In genomic region chr1:22808186-22808845, GRCh38 we compare ENCODE assay signal across 11 cellular contexts.
DNase-seq lines count a peak whose midpoint lies in the region; ATAC-seq and TF ChIP-seq lines count a peak whose summit lies in the region.
"Had no signal": no experiment of that assay in that cellular context is flagged by ENCODE, and none has a peak within 500 bp of the region (broad histone marks: within the 10 kb centered on the region; RNA-seq: fewer than 3 reads in every experiment).

No MANE protein-coding gene starts in this region.

- H2AFZ ChIP-seq in GM23338, result no peak overlapping the region

- H3K27me3 ChIP-seq in GM23338 (ENCODE audit: insufficient read depth) (no peaks in the 10 kb centered on the region), brain microvascular endothelial cell (replicated peaks) (no peaks in the 10 kb centered on the region), mesendoderm (ENCODE audit: insufficient read depth, low read length, poor library complexity) (no peaks in the 10 kb centered on the region)

- no peak overlapping the region for H3K56ac ChIP-seq in mesendoderm (ENCODE audit: low read length)

- H4K5ac ChIP-seq in mesendoderm (ENCODE audit: low read length), result no peak overlapping the region

- in situ Hi-C loops in brain microvascular endothelial cell (cut with HindIII; ENCODE audit: low pct_ligation_motif_present, low sequenced_read_pairs), result no loop called here

- H3K4me3 ChIP-seq in GM23338, result no peak overlapping the region
- H3K4me3 ChIP-seq in brain microvascular endothelial cell (ENCODE audit: low read depth, low read length), result no peak overlapping the region
- no peak overlapping the region for H3K4me3 ChIP-seq in mesendoderm (ENCODE audit: low read length)

- no peaks in the 10 kb centered on the region for H3K36me3 Mint-ChIP-seq in GM23338 (ENCODE audit: low read depth)
- H3K36me3 Mint-ChIP-seq in stimulated activated naive B cell treated with anti-CD40 and anti-IgM and Interleukin-4, amounts not matched to agents 10 μg/mL and 1 μg/mL and 100 μg/mL, for 72 hours, result no peaks in the 10 kb centered on the region
- H3K36me3 Mint-ChIP-seq: activated naive CD4-positive, alpha-beta T cell treated with anti-CD3 and anti-CD28 coated beads, Interleukin-2, amount 50 U/mL, for 72 hours had no signal

- H3K4me2 ChIP-seq in GM23338 (no peak overlapping the region), mesendoderm (ENCODE audit: low read length) (no peak overlapping the region)

- no peak for DNase-seq in GM23338 (ENCODE audit: low spot score)
- DNase-seq in brain microvascular endothelial cell, result peak; percentile 31
- peak; percentile 65 for DNase-seq in iris pigment epithelial cell (ENCODE audit: low read depth)
- peak; percentile 74 for DNase-seq in superior temporal gyrus (ENCODE audit: extremely low spot score)
- no peak for DNase-seq in NCI-H2196 (lab: John Stamatoyannopoulos, UW; ENCODE audit: unreplicated experiment)
- DNase-seq in stimulated activated naive B cell treated with anti-CD40 and anti-IgM and Interleukin-4, amounts not matched to agents 10 μg/mL and 1 μg/mL and 100 μg/mL, for 72 hours, result no peak
- DNase-seq in kidney glomerular epithelial cell (lab: John Stamatoyannopoulos, UW), result no peak
- DNase-seq in mesendoderm, result no peak
- DNase-seq: activated CD4-positive, alpha-beta T cell treated with anti-CD3 and anti-CD28 coated beads for 48 hours; Calu3 had no signal

- H2BK15ac ChIP-seq in mesendoderm (replicated peaks; ENCODE audit: low read depth), result no peak overlapping the region

- no peak for TF ChIP-seq CTCF in GM23338 (conservative IDR thresholded peaks at IDR 0.05; ENCODE audit: low read depth in 2 of 2)
- no peak for TF ChIP-seq CTCF in brain microvascular endothelial cell (IDR thresholded peaks at IDR 0.05; ENCODE audit: low read depth, low read length, missing control alignments)

- peaks cover 17% of the 10 kb centered on the region for H3K27me3 Mint-ChIP-seq in GM23338 (ENCODE audit: insufficient read depth, low read depth, poor library complexity)
- peaks cover 14 to 23% of the 10 kb centered on the region in 2 donors for H3K27me3 Mint-ChIP-seq in stimulated activated naive B cell treated with anti-CD40 and anti-IgM and Interleukin-4, amounts not matched to agents 10 μg/mL and 1 μg/mL and 100 μg/mL, for 72 hours

- H4K8ac ChIP-seq in mesendoderm (ENCODE audit: low read depth, low read length), result no peak overlapping the region

- no peaks in the 10 kb centered on the region for H3K9me3 Mint-ChIP-seq in GM23338
- no peaks in the 10 kb centered on the region for H3K9me3 Mint-ChIP-seq in stimulated activated naive B cell treated with anti-CD40 and anti-IgM and Interleukin-4, amounts not matched to agents 10 μg/mL and 1 μg/mL and 100 μg/mL, for 72 hours
- H3K9me3 Mint-ChIP-seq: activated naive CD4-positive, alpha-beta T cell treated with anti-CD3 and anti-CD28 coated beads, Interleukin-2, amount 50 U/mL, for 72 hours had no signal

- WGBS in mesendoderm (ENCODE audit: extremely low coverage, insufficient coverage, low lambda C conversion rate), result no CpG with 5 or more reads among the region's 10 CpGs

- no peaks in the 10 kb centered on the region for H3F3A ChIP-seq in GM23338 (replicated peaks; ENCODE audit: low read depth)

- peaks cover 29% of the 10 kb centered on the region for H3K4me1 Mint-ChIP-seq in GM23338
- H3K4me1 Mint-ChIP-seq in stimulated activated naive B cell treated with anti-CD40 and anti-IgM and Interleukin-4, amounts not matched to agents 10 μg/mL and 1 μg/mL and 100 μg/mL, for 72 hours, result peaks cover 0 to 7% of the 10 kb centered on the region in 2 donors

- H3K79me2 ChIP-seq in GM23338 (replicated peaks; ENCODE audit: insufficient read depth) (no peaks in the 10 kb centered on the region), mesendoderm (ENCODE audit: control insufficient read depth, insufficient read depth, low read length) (no peaks in the 10 kb centered on the region)

- no peak overlapping the region for H2BK120ac ChIP-seq in mesendoderm (ENCODE audit: low read depth, low read length)

- no peaks in the 10 kb centered on the region for H4K20me1 ChIP-seq in GM23338 (replicated peaks; ENCODE audit: insufficient read depth)

- H3K36me3 ChIP-seq in GM23338 (ENCODE audit: insufficient read depth) (no peaks in the 10 kb centered on the region), brain microvascular endothelial cell (replicated peaks) (no peaks in the 10 kb centered on the region), mesendoderm (ENCODE audit: control insufficient read depth, insufficient read depth, low read length) (no peaks in the 10 kb centered on the region)

- H3K4me3 Mint-ChIP-seq in GM23338, result no peak overlapping the region
- no peak overlapping the region for H3K4me3 Mint-ChIP-seq in stimulated activated naive B cell treated with anti-CD40 and anti-IgM and Interleukin-4, amounts not matched to agents 10 μg/mL and 1 μg/mL and 100 μg/mL, for 72 hours

- no peak overlapping the region for H2AK5ac ChIP-seq in mesendoderm (ENCODE audit: low read length)

- peaks cover 16% of the 10 kb centered on the region for H3K4me1 ChIP-seq in GM23338 (ENCODE audit: insufficient read depth)
- H3K4me1 ChIP-seq in mesendoderm (ENCODE audit: control insufficient read depth, low read depth, low read length), result no peaks in the 10 kb centered on the region

- H3K9me2 ChIP-seq in GM23338 (ENCODE audit: insufficient read depth), result no peaks in the 10 kb centered on the region

- no peak for ATAC-seq in GM23338
- no peak for ATAC-seq in stimulated activated naive B cell treated with anti-CD40 and anti-IgM and Interleukin-4, amounts not matched to agents 10 μg/mL and 1 μg/mL and 100 μg/mL, for 72 hours (replicated peaks)
- ATAC-seq: activated naive CD4-positive, alpha-beta T cell treated with anti-CD3 and anti-CD28 coated beads, Interleukin-2, amount 50 U/mL, for 72 hours had no signal

- H3K9ac ChIP-seq in mesendoderm (ENCODE audit: low read length), result no peak overlapping the region

- no peak overlapping the region for H3K4ac ChIP-seq in mesendoderm (ENCODE audit: low read depth, low read length)

- H2BK5ac ChIP-seq in mesendoderm (ENCODE audit: low read length), result no peak overlapping the region

- no peaks in the 10 kb centered on the region for H3K79me1 ChIP-seq in mesendoderm (ENCODE audit: low read length)

- no peak overlapping the region for H3K23ac ChIP-seq in mesendoderm (ENCODE audit: low read length)

- no peak overlapping the region for H3K18ac ChIP-seq in mesendoderm (ENCODE audit: low read length)

- H3K27ac ChIP-seq in GM23338 (ENCODE audit: low read depth) (no peak overlapping the region), brain microvascular endothelial cell (peak overlapping the region; percentile 16), mesendoderm (ENCODE audit: low read depth, low read length) (no peak overlapping the region)

- H3K27ac Mint-ChIP-seq in GM23338, result 0 out of 2 replicates have a peak overlapping the region, but pooled peaks have one; percentile 51
- no peak overlapping the region for H3K27ac Mint-ChIP-seq in stimulated activated naive B cell treated with anti-CD40 and anti-IgM and Interleukin-4, amounts not matched to agents 10 μg/mL and 1 μg/mL and 100 μg/mL, for 72 hours
- H3K27ac Mint-ChIP-seq: activated naive CD4-positive, alpha-beta T cell treated with anti-CD3 and anti-CD28 coated beads, Interleukin-2, amount 50 U/mL, for 72 hours had no signal

TF ChIP-seq in GM23338, 12 proteins besides CTCF, POLR2A, EP300 and RAD21 (continues in another document):
- TF ChIP-seq POLR2AphosphoS5 (IDR thresholded peaks at IDR 0.05; ENCODE audit: low read depth) (no peak), ETS1 (IDR thresholded peaks at IDR 0.05) (no peak), NANOG (IDR thresholded peaks at IDR 0.05; ENCODE audit: borderline replicate concordance) (no peak)

Comparison
In these comparisons a context has a peak if more than half of its experiments do, and no peak if none do; other contexts are left out.
1. DNase-seq: peak in brain microvascular endothelial cell (single experiment), iris pigment epithelial cell (single experiment) and superior temporal gyrus (single experiment); none in GM23338 (single experiment), NCI-H2196 (single experiment), stimulated activated naive B cell treated with anti-CD40 and anti-IgM and Interleukin-4, amounts not matched to agents 10 μg/mL and 1 μg/mL and 100 μg/mL, for 72 hours (single experiment), kidney glomerular epithelial cell (single experiment) and mesendoderm (single experiment).